Comparison of ENCODE assay signal across 1 cellular context in genomic region chr12:92210062-92210461, GRCh38.
TF ChIP-seq lines count a peak whose summit lies in the region.

No MANE protein-coding gene starts in this region.

TF ChIP-seq in HepG2, 621 proteins besides CTCF, POLR2A, EP300 and RAD21 (continued from another document):
- TF ChIP-seq BCL3 (CRISPR knock-in tag; IDR thresholded peaks at IDR 0.05), result no peak
- TF ChIP-seq TFE3 (CRISPR knock-in tag; IDR thresholded peaks at IDR 0.05), result no peak
- no peak for TF ChIP-seq SRY (CRISPR knock-in tag; IDR thresholded peaks at IDR 0.05)
- TF ChIP-seq EHMT2 (IDR thresholded peaks at IDR 0.05; ENCODE audit: borderline replicate concordance, low read depth, low read length), result no peak
- no peak for TF ChIP-seq TCF7L2 (IDR thresholded peaks at IDR 0.05; ENCODE audit: low read depth, low read length)
- no peak for TF ChIP-seq TEAD3 (CRISPR knock-in tag; optimal IDR thresholded peaks at IDR 0.05; ENCODE audit: borderline replicate concordance)
- TF ChIP-seq ARNT2 (CRISPR knock-in tag; IDR thresholded peaks at IDR 0.05; ENCODE audit: low read depth), result no peak
- TF ChIP-seq MYNN (CRISPR knock-in tag; IDR thresholded peaks at IDR 0.05; ENCODE audit: low read depth), result no peak
- no peak for TF ChIP-seq ZNF614 (CRISPR knock-in tag; IDR thresholded peaks at IDR 0.05; ENCODE audit: borderline replicate concordance)
- TF ChIP-seq ZNF597 (CRISPR knock-in tag; IDR thresholded peaks at IDR 0.05), result no peak
- TF ChIP-seq SRSF1 (optimal IDR thresholded peaks at IDR 0.05; ENCODE audit: low read depth, low read length), result no peak
- no peak for TF ChIP-seq ZNF138 (CRISPR knock-in tag; IDR thresholded peaks at IDR 0.05; ENCODE audit: low read depth)
- TF ChIP-seq REL (CRISPR knock-in tag; conservative IDR thresholded peaks at IDR 0.05), result no peak
- no peak for TF ChIP-seq ZNF547 (CRISPR knock-in tag; IDR thresholded peaks at IDR 0.05)
- TF ChIP-seq ZNF800 (CRISPR knock-in tag; IDR thresholded peaks at IDR 0.05), result no peak
- no peak for TF ChIP-seq ZNF17 (CRISPR knock-in tag; IDR thresholded peaks at IDR 0.05)
- TF ChIP-seq HINFP (CRISPR knock-in tag; IDR thresholded peaks at IDR 0.05; ENCODE audit: low read depth), result no peak
- TF ChIP-seq ZNF30 (CRISPR knock-in tag; IDR thresholded peaks at IDR 0.05), result no peak
